In genomic region chr7:2843191-2843685, GRCh38 we compare ENCODE assay signal across 8 cellular contexts. TPM values are rescaled to one million over a fixed set of nuclear protein-coding genes. Genes with fewer than 3 reads are reported as not detected.
DNase-seq lines count a peak whose midpoint lies in the region; ATAC-seq and TF ChIP-seq lines count a peak whose summit lies in the region.

No MANE protein-coding gene starts in this region.

- no peaks in the 10 kb centered on the region for H3K27me3 Mint-ChIP-seq in activated naive CD4-positive, alpha-beta T cell treated with anti-CD3 and anti-CD28 coated beads, Interleukin-2, amount 50 U/mL, for 24 hours

- H3K4me1 ChIP-seq in breast epithelium (no peaks in the 10 kb centered on the region), mesodermal cell (ENCODE audit: control insufficient read depth, insufficient read depth, low read length, poor library complexity, severe bottlenecking) (peaks cover 4% of the 10 kb centered on the region), aorta (ENCODE audit: control insufficient read depth in 1 of 2, insufficient read depth in 2 of 2, low read length in 2 of 2) (peaks cover 0 to 1% of the 10 kb centered on the region in 2 donors)

- peaks cover 7% of the 10 kb centered on the region for H3K36me3 Mint-ChIP-seq in activated naive CD4-positive, alpha-beta T cell treated with anti-CD3 and anti-CD28 coated beads, Interleukin-2, amount 50 U/mL, for 24 hours
- peaks cover 0 to 14% of the 10 kb centered on the region in 2 donors for H3K36me3 Mint-ChIP-seq in activated naive CD4-positive, alpha-beta T cell treated with anti-CD3 and anti-CD28 coated beads, Interleukin-2, amount 50 U/mL, for 72 hours

- H3K27ac ChIP-seq in breast epithelium (peak overlapping the region in 1 of 2 donors; percentile 84), mesodermal cell (ENCODE audit: low read depth, low read length, severe bottlenecking) (no peak overlapping the region), aorta (ENCODE audit: low read depth in 1 of 2, low read length in 2 of 2) (no peak overlapping the region)

- H3K4me3 Mint-ChIP-seq in activated naive CD4-positive, alpha-beta T cell treated with anti-CD3 and anti-CD28 coated beads, Interleukin-2, amount 50 U/mL, for 24 hours = peak overlapping the region; percentile 79

- H3K9me3 ChIP-seq in breast epithelium (no peaks in the 10 kb centered on the region), mesodermal cell (ENCODE audit: control insufficient read depth, low read length) (no peaks in the 10 kb centered on the region), aorta (ENCODE audit: control insufficient read depth, low read length) (no peaks in the 10 kb centered on the region)

- ATAC-seq in activated naive CD4-positive, alpha-beta T cell treated with anti-CD3 and anti-CD28 coated beads, Interleukin-2, amount 50 U/mL, for 72 hours = no peak
- ATAC-seq in aorta (ENCODE audit: low FRiP score) (no peak), HG02588 (IDR thresholded peaks at IDR 0.05; ENCODE audit: unreplicated experiment) (no peak)

- TF ChIP-seq CTCF in breast epithelium (IDR thresholded peaks at IDR 0.05) = no peak

- H3K27me3 ChIP-seq in breast epithelium = no peaks in the 10 kb centered on the region
- H3K27me3 ChIP-seq in aorta (ENCODE audit: control insufficient read depth in 1 of 2, insufficient read depth in 2 of 2, low read length in 1 of 2) = no peaks in the 10 kb centered on the region

- intact Hi-C loops in breast epithelium (cut with DNase I; ENCODE audit: low total_unique reads) = no loop called here
- intact Hi-C loops in aorta (cut with DNase I) = loop anchor here in 1 of 2 donors (10.0 kb wide), 1 partner anchor 288 kb away; the partner anchor contains the start of genes BRAT1 and IQCE

- peaks cover 58% of the 10 kb centered on the region for H3K4me1 Mint-ChIP-seq in activated naive CD4-positive, alpha-beta T cell treated with anti-CD3 and anti-CD28 coated beads, Interleukin-2, amount 50 U/mL, for 24 hours

- DNase-seq in activated naive CD4-positive, alpha-beta T cell treated with anti-CD3 and anti-CD28 coated beads, Interleukin-2, amount 50 U/mL, for 72 hours (ENCODE audit: low spot score in 2 of 2) = no peak
- DNase-seq in breast epithelium (ENCODE audit: low spot score in 2 of 2) (no peak), aorta (peak in 1 of 2 donors; percentile 53), SIG-M5 (lab: John Stamatoyannopoulos, UW) (no peak)
- DNase-seq in stimulated activated naive CD4-positive, alpha-beta T cell (lab: John Stamatoyannopoulos, UW) = no peak

- H3K4me3 ChIP-seq in breast epithelium = peak overlapping the region; percentile 71 to 79 (median 72)
- H3K4me3 ChIP-seq in mesodermal cell (ENCODE audit: extremely low read depth, insufficient read depth, low read length, poor library complexity, severe bottlenecking) = peak overlapping the region; percentile 78
- H3K4me3 ChIP-seq in aorta (ENCODE audit: low read length in 2 of 2) = peak overlapping the region; percentile 72 to 87

- no peaks in the 10 kb centered on the region for H3K9me3 Mint-ChIP-seq in activated naive CD4-positive, alpha-beta T cell treated with anti-CD3 and anti-CD28 coated beads, Interleukin-2, amount 50 U/mL, for 24 hours
- H3K9me3 Mint-ChIP-seq in activated naive CD4-positive, alpha-beta T cell treated with anti-CD3 and anti-CD28 coated beads, Interleukin-2, amount 50 U/mL, for 72 hours = peaks cover 0 to 7% of the 10 kb centered on the region in 2 donors

- TF ChIP-seq POLR2A in breast epithelium (IDR thresholded peaks at IDR 0.05) = no peak

- WGBS in mesodermal cell (ENCODE audit: insufficient coverage in 2 of 2), 2 experiments = 35 to 69% methylated on average over 9 to 11 of the region's 15 CpGs
- WGBS in aorta, 2 donors = 37 to 47% methylated on average over 15 of the region's 15 CpGs

- H3K27ac Mint-ChIP-seq in activated naive CD4-positive, alpha-beta T cell treated with anti-CD3 and anti-CD28 coated beads, Interleukin-2, amount 50 U/mL, for 24 hours = peak overlapping the region; percentile 35
- H3K27ac Mint-ChIP-seq in activated naive CD4-positive, alpha-beta T cell treated with anti-CD3 and anti-CD28 coated beads, Interleukin-2, amount 50 U/mL, for 72 hours = peak overlapping the region in 1 of 2 donors; percentile 62

- H3K36me3 ChIP-seq in breast epithelium (no peaks in the 10 kb centered on the region), mesodermal cell (ENCODE audit: control insufficient read depth, insufficient read depth, low read length) (peaks cover 37% of the 10 kb centered on the region), aorta (ENCODE audit: control insufficient read depth in 1 of 2, insufficient read depth in 2 of 2, low read length in 1 of 2) (no peaks in the 10 kb centered on the region)

RNA-seq across cellular contexts. Expression of gene GNA12, which starts 0.9 kb away (rescaled TPM):
- total RNA-seq in activated naive CD4-positive, alpha-beta T cell treated with anti-CD3 and anti-CD28 coated beads, Interleukin-2, amount 50 U/mL, for 72 hours = 10 to 100 TPM; 16.7 to 19.8 TPM
- total RNA-seq in breast epithelium = 10 to 100 TPM; 11.3 to 31.4 (median 24.9) TPM
- 47.3 TPM for polyA plus RNA-seq in mesodermal cell (2013, experiment 1 of 2)
- 41.6 TPM for polyA plus RNA-seq in mesodermal cell (2013, experiment 2 of 2)
- 10 to 100 TPM; 53.0 to 56.6 TPM for total RNA-seq in aorta
- polyA plus RNA-seq in aorta = 10 to 100 TPM; 21.4 to 31.6 TPM
